Comparison of ENCODE assay signal across 1 cellular context in the genomic region with DNA sequence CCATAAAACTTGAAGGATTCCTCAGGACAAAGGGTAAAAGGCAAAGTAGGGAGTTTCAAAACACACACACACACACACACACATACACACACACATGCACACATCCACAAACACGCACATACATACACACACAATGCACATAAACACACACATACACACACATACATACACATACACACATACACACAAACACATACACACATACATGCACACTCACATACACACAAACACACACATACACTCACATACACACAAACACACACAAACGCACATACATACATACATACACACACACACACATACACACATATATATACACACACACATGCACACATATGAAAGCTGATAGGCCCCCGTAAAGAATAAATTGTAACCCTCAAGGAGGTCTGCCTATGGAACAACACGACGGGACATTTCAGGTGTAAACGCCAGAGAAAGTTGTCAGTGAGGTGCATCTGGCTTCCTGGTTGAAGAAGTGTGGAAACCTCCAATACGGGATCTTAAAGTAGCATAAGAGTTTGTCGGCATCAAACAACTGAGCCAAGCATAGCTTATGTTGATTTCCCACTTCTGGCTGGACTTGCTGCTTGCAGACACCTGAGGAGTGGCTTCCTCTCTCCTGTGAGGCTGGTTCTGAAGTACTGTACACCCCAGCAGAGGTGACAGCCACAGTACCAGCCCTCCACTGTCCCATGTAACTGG.
TF ChIP-seq lines count a peak whose summit lies in the region.

No MANE protein-coding gene starts in this region.

TF ChIP-seq in HepG2, 621 proteins besides CTCF, POLR2A, EP300 and RAD21:
- TF ChIP-seq ZNF572 (CRISPR knock-in tag; IDR thresholded peaks at IDR 0.05) (no peak), FOXK2 (IDR thresholded peaks at IDR 0.05) (0 out of 2 replicates have a peak, but pooled peaks have one; percentile 8), POLR2G (IDR thresholded peaks at IDR 0.05; ENCODE audit: low read depth, low read length) (no peak), ATF7 (IDR thresholded peaks at IDR 0.05) (0 out of 2 replicates have a peak, but pooled peaks have one; percentile 12), ATF7 (CRISPR knock-in tag; IDR thresholded peaks at IDR 0.05) (no peak), ZNF766 (CRISPR knock-in tag; IDR thresholded peaks at IDR 0.05; ENCODE audit: borderline replicate concordance) (no peak), ATM (IDR thresholded peaks at IDR 0.05; ENCODE audit: borderline replicate concordance) (no peak)
- TF ChIP-seq, protein P1, sequence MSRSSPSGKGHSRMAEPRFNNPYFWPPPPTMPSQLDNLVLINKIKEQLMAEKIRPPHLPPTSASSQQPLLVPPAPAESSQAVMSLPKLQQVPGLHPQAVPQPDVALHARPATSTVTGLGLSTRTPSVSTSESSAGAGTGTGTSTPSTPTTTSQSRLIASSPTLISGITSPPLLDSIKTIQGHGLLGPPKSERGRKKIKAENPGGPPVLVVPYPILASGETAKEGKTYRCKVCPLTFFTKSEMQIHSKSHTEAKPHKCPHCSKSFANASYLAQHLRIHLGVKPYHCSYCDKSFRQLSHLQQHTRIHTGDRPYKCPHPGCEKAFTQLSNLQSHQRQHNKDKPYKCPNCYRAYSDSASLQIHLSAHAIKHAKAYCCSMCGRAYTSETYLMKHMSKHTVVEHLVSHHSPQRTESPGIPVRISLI (CRISPR knock-in tag; IDR thresholded peaks at IDR 0.05; ENCODE audit: borderline replicate concordance), result no peak
- TF ChIP-seq, protein P2, sequence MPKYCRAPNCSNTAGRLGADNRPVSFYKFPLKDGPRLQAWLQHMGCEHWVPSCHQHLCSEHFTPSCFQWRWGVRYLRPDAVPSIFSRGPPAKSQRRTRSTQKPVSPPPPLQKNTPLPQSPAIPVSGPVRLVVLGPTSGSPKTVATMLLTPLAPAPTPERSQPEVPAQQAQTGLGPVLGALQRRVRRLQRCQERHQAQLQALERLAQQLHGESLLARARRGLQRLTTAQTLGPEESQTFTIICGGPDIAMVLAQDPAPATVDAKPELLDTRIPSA (CRISPR knock-in tag; IDR thresholded peaks at IDR 0.05; ENCODE audit: borderline replicate concordance), result no peak
- TF ChIP-seq, protein P3, sequence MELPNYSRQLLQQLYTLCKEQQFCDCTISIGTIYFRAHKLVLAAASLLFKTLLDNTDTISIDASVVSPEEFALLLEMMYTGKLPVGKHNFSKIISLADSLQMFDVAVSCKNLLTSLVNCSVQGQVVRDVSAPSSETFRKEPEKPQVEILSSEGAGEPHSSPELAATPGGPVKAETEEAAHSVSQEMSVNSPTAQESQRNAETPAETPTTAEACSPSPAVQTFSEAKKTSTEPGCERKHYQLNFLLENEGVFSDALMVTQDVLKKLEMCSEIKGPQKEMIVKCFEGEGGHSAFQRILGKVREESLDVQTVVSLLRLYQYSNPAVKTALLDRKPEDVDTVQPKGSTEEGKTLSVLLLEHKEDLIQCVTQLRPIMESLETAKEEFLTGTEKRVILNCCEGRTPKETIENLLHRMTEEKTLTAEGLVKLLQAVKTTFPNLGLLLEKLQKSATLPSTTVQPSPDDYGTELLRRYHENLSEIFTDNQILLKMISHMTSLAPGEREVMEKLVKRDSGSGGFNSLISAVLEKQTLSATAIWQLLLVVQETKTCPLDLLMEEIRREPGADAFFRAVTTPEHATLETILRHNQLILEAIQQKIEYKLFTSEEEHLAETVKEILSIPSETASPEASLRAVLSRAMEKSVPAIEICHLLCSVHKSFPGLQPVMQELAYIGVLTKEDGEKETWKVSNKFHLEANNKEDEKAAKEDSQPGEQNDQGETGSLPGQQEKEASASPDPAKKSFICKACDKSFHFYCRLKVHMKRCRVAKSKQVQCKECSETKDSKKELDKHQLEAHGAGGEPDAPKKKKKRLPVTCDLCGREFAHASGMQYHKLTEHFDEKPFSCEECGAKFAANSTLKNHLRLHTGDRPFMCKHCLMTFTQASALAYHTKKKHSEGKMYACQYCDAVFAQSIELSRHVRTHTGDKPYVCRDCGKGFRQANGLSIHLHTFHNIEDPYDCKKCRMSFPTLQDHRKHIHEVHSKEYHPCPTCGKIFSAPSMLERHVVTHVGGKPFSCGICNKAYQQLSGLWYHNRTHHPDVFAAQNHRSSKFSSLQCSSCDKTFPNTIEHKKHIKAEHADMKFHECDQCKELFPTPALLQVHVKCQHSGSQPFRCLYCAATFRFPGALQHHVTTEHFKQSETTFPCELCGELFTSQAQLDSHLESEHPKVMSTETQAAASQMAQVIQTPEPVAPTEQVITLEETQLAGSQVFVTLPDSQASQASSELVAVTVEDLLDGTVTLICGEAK (IDR thresholded peaks at IDR 0.05), result peak; percentile 21; the same call in 1 of the 2 replicates
- TF ChIP-seq, protein P3 (CRISPR knock-in tag; IDR thresholded peaks at IDR 0.05), result no peak
